ENCODE assay signal across 8 cellular contexts in the genomic region with DNA sequence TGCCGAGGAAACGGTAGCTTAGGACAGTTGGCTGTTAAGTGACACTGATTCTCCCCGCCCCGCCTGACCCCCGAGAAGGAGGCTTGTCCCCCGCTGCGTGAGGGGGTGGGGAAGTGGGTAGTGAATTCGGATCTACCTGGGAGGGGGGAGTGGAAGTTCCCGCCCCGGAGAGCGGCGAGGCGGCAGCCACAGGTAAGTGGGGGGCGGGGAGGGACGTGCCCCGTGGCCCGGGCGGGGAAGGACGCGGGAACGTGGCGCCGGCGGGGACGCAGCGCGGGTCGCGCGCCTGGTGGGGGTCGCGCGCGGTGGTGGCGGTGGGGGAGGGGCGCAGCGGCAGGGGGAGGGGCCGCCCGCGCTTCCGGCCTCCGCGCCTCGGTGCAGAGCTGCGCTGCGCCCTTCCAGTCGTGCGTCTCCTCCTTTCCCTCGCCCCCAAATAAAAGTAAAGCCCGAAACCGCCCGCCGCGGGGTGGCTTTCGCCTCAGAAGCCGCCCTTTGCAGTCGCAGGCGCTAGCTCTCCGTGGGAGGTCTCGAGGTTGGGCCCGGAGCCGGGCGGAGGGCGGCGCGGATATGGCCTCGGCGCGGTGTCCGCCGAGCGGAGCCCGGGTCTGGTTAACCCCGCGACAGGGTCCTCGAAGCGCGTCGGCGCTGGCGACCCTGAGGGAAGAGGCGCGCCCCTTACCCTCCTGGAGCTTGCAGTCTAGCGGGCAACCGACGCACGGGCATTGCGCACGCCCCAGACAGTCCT. TPM values are rescaled to one million over a fixed set of nuclear protein-coding genes. Genes with fewer than 3 reads are reported as not detected.
A peak's percentile ranks its signal among the peaks of the same experiment; 100 is the strongest.
DNase-seq lines count a peak whose midpoint lies in the region; ATAC-seq and TF ChIP-seq lines count a peak whose summit lies in the region.

No MANE protein-coding gene starts in this region.

- H3K4me1 ChIP-seq in BLaER1 treated with 17β-estradiol and CSF1 and Interleukin-3, amounts not matched to agents 10 nM and 100 nM: peaks cover 38 to 50% (median 42%) of the 10 kb centered on the region in 10 experiments
- peaks cover 31% of the 10 kb centered on the region for H3K4me1 ChIP-seq in PC-9 (replicated peaks; ENCODE audit: insufficient read depth)
- H3K4me1 ChIP-seq in gastroesophageal sphincter: peaks cover 0 to 61% (median 7%) of the 10 kb centered on the region in 3 donors
- H3K4me1 ChIP-seq in osteoblast (ENCODE audit: insufficient read depth, low read length): peaks cover 14% of the 10 kb centered on the region
- H3K4me1 ChIP-seq in tibial artery: peaks cover 0 to 44% (median 24%) of the 10 kb centered on the region in 4 donors

- peak overlapping the region; percentile 88 for H2AFZ ChIP-seq in PC-9
- peak overlapping the region; percentile 90 for H2AFZ ChIP-seq in osteoblast (ENCODE audit: low read length)

- no peak for TF ChIP-seq EP300 in gastroesophageal sphincter (IDR thresholded peaks at IDR 0.05)

- DNase-seq in PC-9: no peak
- peak; percentile 92 for DNase-seq in activated effector memory CD4-positive, alpha-beta T cell treated with anti-CD3 and anti-CD28 coated beads, Interleukin-2, amount 50 U/mL, for 16 hours
- DNase-seq in osteoblast (ENCODE audit: insufficient read length, low spot score, missing footprints): peak; percentile 82
- peak; percentile 29 to 72 for DNase-seq in tibial artery

- H3K36me3 ChIP-seq in BLaER1 treated with 17β-estradiol and CSF1 and Interleukin-3, amounts not matched to agents 10 nM and 100 nM: peaks cover 0 to 26% (median 18%) of the 10 kb centered on the region in 11 experiments; a peak in 18 of 22 replicates
- H3K36me3 ChIP-seq in PC-9 (ENCODE audit: low read depth) (no peaks in the 10 kb centered on the region), gastroesophageal sphincter (no peaks in the 10 kb centered on the region), osteoblast (ENCODE audit: insufficient read depth, low read length) (peaks cover 4% of the 10 kb centered on the region), tibial artery (no peaks in the 10 kb centered on the region)

- ATAC-seq in GM19025 (IDR thresholded peaks at IDR 0.05; ENCODE audit: low read depth, unreplicated experiment): peak; percentile 34
- peak; percentile 50 for ATAC-seq in HG03196 (IDR thresholded peaks at IDR 0.05; ENCODE audit: unreplicated experiment)
- ATAC-seq in gastroesophageal sphincter: peak; percentile 76

- H3K4me2 ChIP-seq in BLaER1 treated with 17β-estradiol and CSF1 and Interleukin-3, amounts not matched to agents 10 nM and 100 nM: peak overlapping the region; percentile 67 to 93 (median 87)
- H3K4me2 ChIP-seq in PC-9: peak overlapping the region; percentile 91
- peak overlapping the region; percentile 83 for H3K4me2 ChIP-seq in osteoblast (ENCODE audit: insufficient read depth, low read length)

- peaks cover 67% of the 10 kb centered on the region for H3K79me2 ChIP-seq in PC-9 (ENCODE audit: low read depth)
- peaks cover 52% of the 10 kb centered on the region for H3K79me2 ChIP-seq in osteoblast (ENCODE audit: insufficient read depth, low read length)

- POLR2A ChIA-PET in PC-9 (lab: Charles Lee; ENCODE audit: unreplicated experiment): interaction anchor here (0.6 to 1.4 kb wide), 4 partner anchors 21 to 506 kb away, joined by 3 to 8 read pairs (median 6); no protein-coding TSS in a partner anchor

- peaks cover 8 to 48% (median 27%) of the 10 kb centered on the region in 11 experiments; a peak in 16 of 22 replicates for H4K20me1 ChIP-seq in BLaER1 treated with 17β-estradiol and CSF1 and Interleukin-3, amounts not matched to agents 10 nM and 100 nM
- peaks cover 10% of the 10 kb centered on the region for H4K20me1 ChIP-seq in PC-9 (ENCODE audit: insufficient read depth)
- H4K20me1 ChIP-seq in osteoblast (ENCODE audit: insufficient read depth, low read length): peaks cover 17% of the 10 kb centered on the region

- intact Hi-C loops in PC-9 (cut with micrococcal nuclease; ENCODE audit: unreplicated experiment): loop anchor here (2.0 to 10.0 kb wide), 5 partner anchors 23 to 581 kb away; partner anchors contain the start of gene CELA1
- intact Hi-C loops in tibial artery (cut with DNase I; ENCODE audit: low total_unique reads): loop anchor here (5.0 kb wide), 1 partner anchor 158 kb away; no protein-coding TSS in a partner anchor

- H3K9me2 ChIP-seq in PC-9 (ENCODE audit: insufficient read depth): no peaks in the 10 kb centered on the region

- H3F3A ChIP-seq in PC-9 (ENCODE audit: insufficient read depth, low read depth): peaks cover 17% of the 10 kb centered on the region; the same call in 1 of the 2 replicates

- H3K9me3 ChIP-seq in BLaER1 treated with 17β-estradiol and CSF1 and Interleukin-3, amounts not matched to agents 10 nM and 100 nM (replicated peaks in 1 of 11): peaks cover 0 to 20% (median 12%) of the 10 kb centered on the region in 11 experiments; a peak in 19 of 22 replicates
- H3K9me3 ChIP-seq in PC-9 (ENCODE audit: insufficient read depth, low read depth): no peaks in the 10 kb centered on the region
- H3K9me3 ChIP-seq in gastroesophageal sphincter: no peaks in the 10 kb centered on the region
- no peaks in the 10 kb centered on the region for H3K9me3 ChIP-seq in osteoblast (ENCODE audit: low read depth, low read length)
- no peaks in the 10 kb centered on the region for H3K9me3 ChIP-seq in tibial artery

- no CpG with 5 or more reads among the region's 89 CpGs for WGBS in gastroesophageal sphincter (ENCODE audit: low coverage in 1 of 2), 2 donors

- no peak for TF ChIP-seq CTCF in PC-9 (conservative IDR thresholded peaks at IDR 0.05)
- peak in 2 of 4 experiments; percentile 8 to 13 for TF ChIP-seq CTCF in gastroesophageal sphincter (IDR thresholded peaks at IDR 0.05)
- TF ChIP-seq CTCF in osteoblast (IDR thresholded peaks at IDR 0.05; ENCODE audit: extremely low read depth, low read depth, low read length): no peak
- TF ChIP-seq CTCF in tibial artery (IDR thresholded peaks at IDR 0.05): no peak

- H3K27ac ChIP-seq in BLaER1 treated with 17β-estradiol and CSF1 and Interleukin-3, amounts not matched to agents 10 nM and 100 nM: peak overlapping the region; percentile 89 to 98 (median 96)
- H3K27ac ChIP-seq in PC-9: peak overlapping the region; percentile 92
- peak overlapping the region; percentile 83 to 99 (median 97) for H3K27ac ChIP-seq in gastroesophageal sphincter
- H3K27ac ChIP-seq in osteoblast (ENCODE audit: low read depth, low read length): peak overlapping the region; percentile 88
- H3K27ac ChIP-seq in tibial artery: peak overlapping the region; percentile 92 to 98

- CTCF ChIA-PET in PC-9 (lab: Charles Lee): interaction anchor here (0.6 to 2.4 kb wide), 7 partner anchors 23 to 1723 kb away, joined by 3 to 12 read pairs (median 7); no protein-coding TSS in a partner anchor

- H3K9ac ChIP-seq in BLaER1 treated with 17β-estradiol and CSF1 and Interleukin-3, amounts not matched to agents 10 nM and 100 nM: peak overlapping the region; percentile 89 to 97 (median 93)

- TF ChIP-seq POLR2A in gastroesophageal sphincter (IDR thresholded peaks at IDR 0.05): no peak

- no peaks in the 10 kb centered on the region for H3K27me3 ChIP-seq in BLaER1 treated with 17β-estradiol and CSF1 and Interleukin-3, amounts not matched to agents 10 nM and 100 nM
- no peaks in the 10 kb centered on the region for H3K27me3 ChIP-seq in PC-9 (ENCODE audit: insufficient read depth, low read depth)
- H3K27me3 ChIP-seq in gastroesophageal sphincter: no peaks in the 10 kb centered on the region
- no peaks in the 10 kb centered on the region for H3K27me3 ChIP-seq in osteoblast (ENCODE audit: insufficient read depth, low read length)
- H3K27me3 ChIP-seq in tibial artery: no peaks in the 10 kb centered on the region

- no TSS peak for BruUV-seq in PC-9 (replicated peaks; lab: Mats Ljungman, UMichigan)

- H3K4me3 ChIP-seq in BLaER1 treated with 17β-estradiol and CSF1 and Interleukin-3, amounts not matched to agents 10 nM and 100 nM: peak overlapping the region; percentile 78 to 99 (median 91)
- H3K4me3 ChIP-seq in PC-9: peak overlapping the region; percentile 88
- H3K4me3 ChIP-seq in gastroesophageal sphincter: peak overlapping the region; percentile 77 to 97
- H3K4me3 ChIP-seq in osteoblast (ENCODE audit: insufficient read depth, low read length): peak overlapping the region; percentile 96
- H3K4me3 ChIP-seq in tibial artery: peak overlapping the region; percentile 82 to 98

RNA-seq across cellular contexts. Expression of gene ATF1, which starts 0.4 kb away (rescaled TPM):
- total RNA-seq in PC-9 (2021): 29.8 and 37.9 TPM in 2 replicates
- 10 to 100 TPM; 17.2 to 29.3 (median 19.4) TPM for total RNA-seq in gastroesophageal sphincter
- total RNA-seq in osteoblast: 24.2 and 29.0 TPM in 2 replicates

Comparison
In these comparisons a context has a peak if more than half of its experiments do, and no peak if none do; other contexts are left out.
1. DNase-seq: peak in activated effector memory CD4-positive, alpha-beta T cell treated with anti-CD3 and anti-CD28 coated beads, Interleukin-2, amount 50 U/mL, for 16 hours (single experiment), osteoblast (single experiment) and tibial artery (2 of 2); none in PC-9 (0 of 2).
2. Peak in every context shown above with its lines, with median percentiles within 50 percentile points of each other: H3K27ac ChIP-seq, H3K4me2 ChIP-seq, H3K4me3 ChIP-seq and ATAC-seq.